In genomic region chr13:32636711-32637110, GRCh38 we compare ENCODE assay signal across 8 cellular contexts.
"Had no signal": no experiment of that assay in that cellular context is flagged by ENCODE, and none has a peak within 500 bp of the region (broad histone marks: within the 10 kb centered on the region; RNA-seq: fewer than 3 reads in every experiment).

No MANE protein-coding gene starts in this region.

- H3K27ac ChIP-seq: GM23248 had no signal

- H2AFZ ChIP-seq: GM23248 had no signal

- H3K36me3 ChIP-seq: HAP-1 had no signal

- H3K9ac ChIP-seq: GM23248 had no signal

- DNase-seq: GM23248, GOT3, H7, Kasumi-1, KG1 had no signal

- H3K4me3 ChIP-seq: GM23248, HAP-1 had no signal

- FAIRE-seq: HTR-8/SVneo had no signal

- H3K9me3 ChIP-seq: HAP-1 had no signal

- ATAC-seq: HCT116 had no signal
